ENCODE assay signal across 15 cellular contexts in genomic region chr11:538431-539051, GRCh38. TPM values are rescaled to one million over a fixed set of nuclear protein-coding genes. Genes with fewer than 3 reads are reported as not detected.
DNase-seq lines count a peak whose midpoint lies in the region; ATAC-seq, FAIRE-seq and TF ChIP-seq lines count a peak whose summit lies in the region.
"Had no signal": no experiment of that assay in that cellular context is flagged by ENCODE, and none has a peak within 500 bp of the region (broad histone marks: within the 10 kb centered on the region; RNA-seq: fewer than 3 reads in every experiment).

No MANE protein-coding gene starts in this region.

- no peaks in the 10 kb centered on the region for H3K9me3 ChIP-seq in CD8-positive, alpha-beta T cell (ENCODE audit: low read length)
- H3K9me3 ChIP-seq in lower lobe of right lung, result no peaks in the 10 kb centered on the region
- H3K9me3 ChIP-seq: body of pancreas had no signal

- intact Hi-C loops in CD8-positive, alpha-beta T cell (cut with DNase I, micrococcal nuclease), result loop anchor here (5.0 kb wide), 3 partner anchors 159 to 374 kb away; partner anchors contain the start of genes BET1L (in 1 of the 2), CHID1 (in 1 of the 2), DEAF1 (in 1 of the 2) and RIC8A (in 1 of the 2)
- intact Hi-C loops in lower lobe of right lung (cut with DNase I), result no loop called here

- no peaks in the 10 kb centered on the region for H3K9me3 Mint-ChIP-seq in CD8-positive, alpha-beta T cell
- H3K9me3 Mint-ChIP-seq: activated CD8-positive, alpha-beta T cell treated with anti-CD3 and anti-CD28 coated beads for 36 hours had no signal

- no peak for FAIRE-seq in H54 (lab: Jason Lieb, UNC)

- H3K27ac ChIP-seq in 22Rv1 (peak overlapping the region; percentile 99), RWPE1 (peak overlapping the region; percentile 99), lower lobe of right lung (no peak overlapping the region)
- H3K27ac ChIP-seq in CD8-positive, alpha-beta T cell (ENCODE audit: low read depth, low read length), result no peak overlapping the region

- H3K36me3 ChIP-seq in CD8-positive, alpha-beta T cell (ENCODE audit: insufficient read depth, low read length), result peaks cover 3% of the 10 kb centered on the region
- H3K36me3 ChIP-seq in lower lobe of right lung, result peaks cover 7% of the 10 kb centered on the region

- no peak overlapping the region for H3K4me3 ChIP-seq in CD8-positive, alpha-beta T cell (ENCODE audit: low read depth, low read length)
- H3K4me3 ChIP-seq in lower lobe of right lung, result no peak overlapping the region
- H3K4me3 ChIP-seq: body of pancreas had no signal

- CTCF ChIA-PET in CD8-positive, alpha-beta T cell (lab: Charles Lee), result interaction anchor here (1.5 kb wide), 1 partner anchor 19 kb away, joined by 3 read pairs; no protein-coding TSS in a partner anchor
- CTCF ChIA-PET in RWPE1 (lab: Yijun Ruan, JAX), result interaction anchor here (0.6 to 1.0 kb wide), 2 partner anchors 17 to 380 kb away, joined by 3 read pairs; no protein-coding TSS in a partner anchor

- H3K4me1 Mint-ChIP-seq in CD8-positive, alpha-beta T cell (ENCODE audit: low read depth), result peaks cover 24% of the 10 kb centered on the region

- peaks cover 8% of the 10 kb centered on the region for H3K36me3 Mint-ChIP-seq in CD8-positive, alpha-beta T cell

- DNase-seq in CD8-positive, alpha-beta T cell, result peak in 1 of 7 experiments; percentile 12
- DNase-seq in RWPE1 (ENCODE audit: low spot score), result no peak
- DNase-seq in lower lobe of right lung, result peak; percentile 45
- no peak for DNase-seq in H54 (ENCODE audit: insufficient read length, low spot score)
- no peak for DNase-seq in NCI-H1436 (lab: John Stamatoyannopoulos, UW)
- DNase-seq in activated CD4-positive, alpha-beta T cell treated with anti-CD3 and anti-CD28 coated beads for 4 hours, result no peak
- DNase-seq: activated CD8-positive, alpha-beta T cell treated with anti-CD3 and anti-CD28 coated beads for 36 hours; AML-193; midbrain; NCI-H2081 treated with DMSO at 0.1 percent for 48 hours; NCI-H82; SHP77 had no signal

- peak overlapping the region; percentile 67 for H3K4me3 Mint-ChIP-seq in CD8-positive, alpha-beta T cell

- H3K27ac Mint-ChIP-seq in CD8-positive, alpha-beta T cell, result no peak overlapping the region

- POLR2A ChIA-PET in CD8-positive, alpha-beta T cell (lab: Charles Lee), result interaction anchor here (0.6 kb wide), 1 partner anchor 202 kb away, joined by 3 read pairs; no protein-coding TSS in a partner anchor
- POLR2A ChIA-PET in RWPE1 (lab: Yijun Ruan, JAX; ENCODE audit: low non-redundant PET), result no interaction called here

- TF ChIP-seq CTCF in 22Rv1 (IDR thresholded peaks at IDR 0.05) (no peak), RWPE1 (conservative IDR thresholded peaks at IDR 0.05; ENCODE audit: low read depth) (no peak), lower lobe of right lung (IDR thresholded peaks at IDR 0.05) (no peak)
- TF ChIP-seq CTCF in CD8-positive, alpha-beta T cell (IDR thresholded peaks at IDR 0.05), result no peak

- no peaks in the 10 kb centered on the region for H3K27me3 Mint-ChIP-seq in CD8-positive, alpha-beta T cell (ENCODE audit: low read depth)
- H3K27me3 Mint-ChIP-seq: activated CD8-positive, alpha-beta T cell treated with anti-CD3 and anti-CD28 coated beads for 36 hours had no signal

- no peak for ATAC-seq in CD8-positive, alpha-beta T cell
- ATAC-seq in lower lobe of right lung, result no peak
- no peak for ATAC-seq in HG03045 (IDR thresholded peaks at IDR 0.05; ENCODE audit: unreplicated experiment)
- ATAC-seq: activated CD8-positive, alpha-beta T cell treated with anti-CD3 and anti-CD28 coated beads for 36 hours; body of pancreas had no signal

- TF ChIP-seq POLR2A in H54 (IDR thresholded peaks at IDR 0.05; ENCODE audit: low read depth, low read length), result no peak

- no peaks in the 10 kb centered on the region for H3K27me3 ChIP-seq in CD8-positive, alpha-beta T cell (ENCODE audit: insufficient read depth, low read length)
- peaks cover 4% of the 10 kb centered on the region for H3K27me3 ChIP-seq in lower lobe of right lung (ENCODE audit: low read depth)
- H3K27me3 ChIP-seq: body of pancreas had no signal

- H3K4me1 ChIP-seq in CD8-positive, alpha-beta T cell (ENCODE audit: insufficient read depth, low read length), result peaks cover 28% of the 10 kb centered on the region
- peaks cover 32% of the 10 kb centered on the region for H3K4me1 ChIP-seq in lower lobe of right lung

RNA-seq across cellular contexts. Expression of gene LRRC56, which starts 1.2 kb away (rescaled TPM):
- total RNA-seq in CD8-positive, alpha-beta T cell, result 1 to 10 TPM; 3.2 TPM
- total RNA-seq in lower lobe of right lung, result 7.6 TPM

RNA-seq across cellular contexts. Expression of gene HRAS, which starts 3.2 kb away (rescaled TPM):
- total RNA-seq in CD8-positive, alpha-beta T cell, result 10 to 100 TPM; 25.2 to 25.5 TPM
- total RNA-seq in lower lobe of right lung, result 36.3 TPM

RNA-seq across cellular contexts. Expression of gene LMNTD2, which starts 22.0 kb away (rescaled TPM):
- 1 to 10 TPM; 4.2 to 5.6 TPM for total RNA-seq in CD8-positive, alpha-beta T cell
- 6.0 TPM for total RNA-seq in lower lobe of right lung

RNA-seq across cellular contexts. Expression of gene RASSF7, which starts 22.2 kb away (rescaled TPM):
- total RNA-seq in CD8-positive, alpha-beta T cell, result 10 to 100 TPM; 11.8 to 15.3 TPM
- 71.5 TPM for total RNA-seq in lower lobe of right lung

RNA-seq across cellular contexts. Expression of gene RNH1, which starts 31.5 kb away (rescaled TPM):
- total RNA-seq in CD8-positive, alpha-beta T cell, result 100 to 1,000 TPM; 134 to 145 TPM
- 237 TPM for total RNA-seq in lower lobe of right lung

Comparison
In these comparisons a context has a peak if more than half of its experiments do, and no peak if none do; other contexts are left out.
1. H3K27ac ChIP-seq: peak in 22Rv1 (single experiment) and RWPE1 (single experiment); none in CD8-positive, alpha-beta T cell (single experiment) and lower lobe of right lung (single experiment).